20 cellular contexts compared by ENCODE assay signal in the genomic region with DNA sequence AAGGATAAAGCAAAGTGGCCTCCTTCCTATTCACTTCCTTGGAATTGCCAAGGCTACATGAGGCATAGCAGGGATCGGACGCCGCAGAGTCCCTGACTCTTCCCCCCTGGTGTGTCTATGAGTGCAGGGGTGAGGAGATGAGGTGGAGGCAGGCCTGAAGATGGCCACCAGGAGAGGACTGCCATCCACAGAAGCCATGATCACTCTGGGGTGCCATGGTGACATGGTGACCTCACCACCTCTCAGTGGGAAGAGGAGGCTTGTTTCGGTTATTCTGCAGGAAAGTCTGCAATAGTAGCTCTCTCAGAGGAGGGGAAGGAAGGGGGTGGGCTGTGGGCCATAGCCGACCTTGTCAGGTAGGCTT. TPM values are rescaled to one million over a fixed set of nuclear protein-coding genes. Genes with fewer than 3 reads are reported as not detected.
A peak's percentile ranks its signal among the peaks of the same experiment; 100 is the strongest.
DNase-seq lines count a peak whose midpoint lies in the region; ATAC-seq and TF ChIP-seq lines count a peak whose summit lies in the region.
"Had no signal": no experiment of that assay in that cellular context is flagged by ENCODE, and none has a peak within 500 bp of the region (broad histone marks: within the 10 kb centered on the region; RNA-seq: fewer than 3 reads in every experiment).

No MANE protein-coding gene starts in this region.

- peak overlapping the region in 1 of 2 donors; percentile 15 for H3K4me3 Mint-ChIP-seq in CD14-positive monocyte
- no peak overlapping the region for H3K4me3 Mint-ChIP-seq in T-helper 17 cell
- H3K4me3 Mint-ChIP-seq: immature natural killer cell had no signal

- TF ChIP-seq CTCF in CD14-positive monocyte (IDR thresholded peaks at IDR 0.05) (peak; percentile 14), adrenal gland (IDR thresholded peaks at IDR 0.05) (no peak), gastrocnemius medialis (IDR thresholded peaks at IDR 0.05 in 4 of 5, conservative IDR thresholded peaks at IDR 0.05 in 1 of 5) (no peak)

- H3K36me3 ChIP-seq in adrenal gland (replicated peaks in 1 of 2) (no peaks in the 10 kb centered on the region), gastrocnemius medialis (no peaks in the 10 kb centered on the region)

- TF ChIP-seq POLR2A in adrenal gland (IDR thresholded peaks at IDR 0.05) (no peak), gastrocnemius medialis (IDR thresholded peaks at IDR 0.05) (no peak)

- peaks cover 18 to 38% of the 10 kb centered on the region in 2 donors for H3K36me3 Mint-ChIP-seq in CD14-positive monocyte
- H3K36me3 Mint-ChIP-seq in T-helper 17 cell (ENCODE audit: low read depth) = no peaks in the 10 kb centered on the region

- DNase-seq in CD14-positive monocyte (ENCODE audit: low spot score) = no peak
- DNase-seq in adrenal gland = no peak
- DNase-seq in right cardiac atrium = no peak
- no peak for DNase-seq in gastrocnemius medialis
- DNase-seq in T-helper 17 cell = no peak
- no peak for DNase-seq in stimulated activated naive CD4-positive, alpha-beta T cell (lab: John Stamatoyannopoulos, UW)
- DNase-seq: activated CD4-positive, alpha-beta T cell treated with anti-CD3 and anti-CD28 coated beads for 48 hours; activated CD8-positive, alpha-beta memory T cell treated with anti-CD3 and anti-CD28 coated beads, Interleukin-2, amount 50 U/mL, for 4 hours; activated naive CD4-positive, alpha-beta T cell treated with Interleukin-2 at 50 U/mL for 16 hours; cortex of kidney; GOT3; immature natural killer cell; NCI-H1092; retina; stomach had no signal

- no peaks in the 10 kb centered on the region for H3K9me3 Mint-ChIP-seq in CD14-positive monocyte
- H3K9me3 Mint-ChIP-seq: immature natural killer cell had no signal

- H3K27me3 Mint-ChIP-seq in CD14-positive monocyte (ENCODE audit: low read depth in 3 of 3) = no peaks in the 10 kb centered on the region
- no peaks in the 10 kb centered on the region for H3K27me3 Mint-ChIP-seq in T-helper 17 cell

- in situ Hi-C loops in gastrocnemius medialis (cut with MboI; ENCODE audit: low sequenced_read_pairs in 4 of 4) = no loop called here

- intact Hi-C loops in CD14-positive monocyte (cut with micrococcal nuclease) (no loop called here), adrenal gland (cut with DNase I) (no loop called here), right cardiac atrium (cut with DNase I) (no loop called here), gastrocnemius medialis (cut with DNase I; ENCODE audit: low total_unique reads) (no loop called here)

- H3K4me3 ChIP-seq in adrenal gland (no peak overlapping the region), right cardiac atrium (ENCODE audit: low read length) (no peak overlapping the region), gastrocnemius medialis (no peak overlapping the region)
- H3K4me3 ChIP-seq: ascending aorta, stomach had no signal

- H3K27ac ChIP-seq in adrenal gland (peak overlapping the region in 4 of 5 donors; percentile 26 to 84 (median 30)), right cardiac atrium (ENCODE audit: low read length) (peak overlapping the region; percentile 90), gastrocnemius medialis (peak overlapping the region; percentile 72 to 82 (median 76))
- H3K27ac ChIP-seq: epithelial cell of prostate, HL-60 had no signal

- H3K4me1 ChIP-seq in adrenal gland (replicated peaks in 1 of 2) (peaks cover 4 to 15% of the 10 kb centered on the region in 2 donors), right cardiac atrium (ENCODE audit: control insufficient read depth, insufficient read depth, low read length) (peaks cover 5% of the 10 kb centered on the region), gastrocnemius medialis (peaks cover 18 to 24% of the 10 kb centered on the region in 2 donors)
- H3K4me1 ChIP-seq: ascending aorta had no signal

- H3K4me1 Mint-ChIP-seq in CD14-positive monocyte (peaks cover 47% of the 10 kb centered on the region), T-helper 17 cell (peaks cover 3% of the 10 kb centered on the region)

- H3K9me3 ChIP-seq in adrenal gland (replicated peaks in 1 of 3) (no peaks in the 10 kb centered on the region), right cardiac atrium (ENCODE audit: control insufficient read depth, low read length) (no peaks in the 10 kb centered on the region), gastrocnemius medialis (no peaks in the 10 kb centered on the region), T-helper 17 cell (ENCODE audit: control insufficient read depth, low read length, poor library complexity, severe bottlenecking) (no peaks in the 10 kb centered on the region)
- H3K9me3 ChIP-seq: ascending aorta, stomach had no signal

- 66 to 79% (median 75%) methylated on average over 5 of the region's 5 CpGs for WGBS in adrenal gland, 4 donors
- 63% methylated on average over 5 of the region's 5 CpGs for WGBS in right cardiac atrium

- H3K27ac Mint-ChIP-seq in CD14-positive monocyte (peak overlapping the region; percentile 75 to 88 (median 86)), T-helper 17 cell (no peak overlapping the region)
- H3K27ac Mint-ChIP-seq: immature natural killer cell had no signal

- no peaks in the 10 kb centered on the region for H3K27me3 ChIP-seq in adrenal gland
- no peaks in the 10 kb centered on the region for H3K27me3 ChIP-seq in right cardiac atrium (ENCODE audit: control insufficient read depth, insufficient read depth)
- H3K27me3 ChIP-seq in gastrocnemius medialis = no peaks in the 10 kb centered on the region
- H3K27me3 ChIP-seq: ascending aorta, stomach had no signal

- ATAC-seq in right cardiac atrium = peak; percentile 23 to 29
- no peak for ATAC-seq in gastrocnemius medialis
- no peak for ATAC-seq in T-helper 17 cell
- no peak for ATAC-seq in HG02973 (IDR thresholded peaks at IDR 0.05; ENCODE audit: unreplicated experiment)
- ATAC-seq in HG02840 (IDR thresholded peaks at IDR 0.05; ENCODE audit: low FRiP score, unreplicated experiment) = no peak

RNA-seq across cellular contexts. Expression of gene LIMD1, which starts 57.0 kb away (rescaled TPM):
- polyA plus RNA-seq in CD14-positive monocyte = 1 to 10 TPM; 6.0 to 8.5 TPM
- total RNA-seq in adrenal gland = 10 to 100 TPM in 7 of 8 donors, 1 to 10 TPM in 1; 8.1 to 27.2 (median 20.6) TPM
- 1 to 10 TPM; 2.0 to 8.3 (median 5.6) TPM for polyA plus RNA-seq in adrenal gland
- 10 to 100 TPM; 18.6 to 25.4 (median 22.2) TPM for total RNA-seq in right cardiac atrium
- polyA plus RNA-seq in right cardiac atrium = 8.7 TPM
- 10 to 100 TPM; 19.3 to 56.6 (median 27.1) TPM for total RNA-seq in gastrocnemius medialis
- total RNA-seq in T-helper 17 cell = 10 to 100 TPM; 17.2 to 34.1 TPM

Comparison
In these comparisons a context has a peak if more than half of its experiments do, and no peak if none do; other contexts are left out.
1. H3K27ac ChIP-seq: peak in every context shown above with its lines; median percentile 90 in right cardiac atrium; 76 in gastrocnemius medialis; 30 in adrenal gland.
2. ATAC-seq: peak in right cardiac atrium (2 of 2); none in gastrocnemius medialis (0 of 2), T-helper 17 cell (single experiment), HG02973 (single experiment) and HG02840 (single experiment).